Comparison of ENCODE assay signal across 20 cellular contexts in genomic region chr3:119602676-119603075, GRCh38. TPM values are rescaled to one million over a fixed set of nuclear protein-coding genes. Genes with fewer than 3 reads are reported as not detected.
DNase-seq lines count a peak whose midpoint lies in the region; FAIRE-seq and TF ChIP-seq lines count a peak whose summit lies in the region.
"Had no signal": no experiment of that assay in that cellular context is flagged by ENCODE, and none has a peak within 500 bp of the region (broad histone marks: within the 10 kb centered on the region; RNA-seq: fewer than 3 reads in every experiment).

No MANE protein-coding gene starts in this region.

- no peak for TF ChIP-seq CTCF in endothelial cell (IDR thresholded peaks at IDR 0.05; ENCODE audit: unreplicated experiment)
- no peak for TF ChIP-seq CTCF in parathyroid adenoma (IDR thresholded peaks at IDR 0.05)
- no peak for TF ChIP-seq CTCF in smooth muscle cell (IDR thresholded peaks at IDR 0.05; ENCODE audit: borderline replicate concordance, insufficient read depth, poor library complexity, severe bottlenecking)
- no peak for TF ChIP-seq CTCF in testis (IDR thresholded peaks at IDR 0.05)

- H3K9me3 ChIP-seq in HAP-1 (no peaks in the 10 kb centered on the region), parathyroid adenoma (ENCODE audit: control insufficient read depth, low read length) (no peaks in the 10 kb centered on the region), smooth muscle cell (replicated peaks; ENCODE audit: low read depth) (no peaks in the 10 kb centered on the region), testis (no peaks in the 10 kb centered on the region)
- H3K9me3 ChIP-seq: SK-N-SH had no signal

- H3K79me2 ChIP-seq in parathyroid adenoma (no peaks in the 10 kb centered on the region), smooth muscle cell (ENCODE audit: low read depth) (no peaks in the 10 kb centered on the region)

- intact Hi-C loops in testis (cut with DNase I; ENCODE audit: low total_unique reads), result no loop called here

- peaks cover 3% of the 10 kb centered on the region for H3F3A ChIP-seq in smooth muscle cell (ENCODE audit: low read depth)

- H3K9ac ChIP-seq in parathyroid adenoma (no peak overlapping the region), smooth muscle cell (ENCODE audit: low read depth) (no peak overlapping the region)
- H3K9ac ChIP-seq: SK-N-SH had no signal

- no peaks in the 10 kb centered on the region for H4K20me1 ChIP-seq in smooth muscle cell (ENCODE audit: low read depth)

- H2AFZ ChIP-seq in parathyroid adenoma (peak overlapping the region; percentile 75), smooth muscle cell (ENCODE audit: low read depth) (no peak overlapping the region)

- H3K4me1 ChIP-seq in HAP-1, result peaks cover 28% of the 10 kb centered on the region
- H3K4me1 ChIP-seq in parathyroid adenoma, result peaks cover 27% of the 10 kb centered on the region
- peaks cover 3% of the 10 kb centered on the region for H3K4me1 ChIP-seq in smooth muscle cell (ENCODE audit: low read depth)
- H3K4me1 ChIP-seq in testis, result no peaks in the 10 kb centered on the region

- H3K36me3 Mint-ChIP-seq in endothelial cell (ENCODE audit: low read depth, unreplicated experiment), result no peaks in the 10 kb centered on the region

- WGBS in smooth muscle cell (ENCODE audit: low lambda C conversion rate), result 59% methylated on average over 1 of the region's 1 CpG
- 56 to 85% methylated on average over 1 of the region's 1 CpG for WGBS in testis, 2 donors

- H3K4me3 ChIP-seq in HAP-1 (no peak overlapping the region), parathyroid adenoma (ENCODE audit: low read depth, low read length) (no peak overlapping the region), smooth muscle cell (no peak overlapping the region), testis (no peak overlapping the region)
- H3K4me3 ChIP-seq: K562 had no signal

- peak; percentile 88 for FAIRE-seq in GM12892 (lab: Jason Lieb, UNC)
- FAIRE-seq: D721Med, K562 had no signal

- DNase-seq in GM12892 (ENCODE audit: insufficient read length) (no peak), HAP-1 (ENCODE audit: low spot score in 2 of 2) (peak; percentile 41 to 79), endothelial cell (ENCODE audit: low spot score) (no peak), smooth muscle cell (lab: John Stamatoyannopoulos, UW; ENCODE audit: unreplicated experiment) (no peak), NCI-H526 treated with DMSO at 0.1 percent for 48 hours (lab: John Stamatoyannopoulos, UW) (no peak), cerebellar cortex (ENCODE audit: low spot score) (no peak), testis (no peak)
- DNase-seq: ACHN, C1 segment of cervical spinal cord, NCI-H1694 treated with DMSO at 0.1 percent for 48 hours, NCI-H2107, NCI-H524, PC-3, RPMI8226, SHP77 treated with DMSO at 0.1 percent for 48 hours, SK-N-SH had no signal

- H3K27me3 ChIP-seq in HAP-1 (ENCODE audit: low read depth), result no peaks in the 10 kb centered on the region
- no peaks in the 10 kb centered on the region for H3K27me3 ChIP-seq in parathyroid adenoma (ENCODE audit: control insufficient read depth, insufficient read depth, low read length)
- no peaks in the 10 kb centered on the region for H3K27me3 ChIP-seq in smooth muscle cell (ENCODE audit: low read depth)
- H3K27me3 ChIP-seq in testis, result no peaks in the 10 kb centered on the region

- in situ Hi-C loops in HAP-1 (cut with MboI; ENCODE audit: low sequenced_read_pairs), result no loop called here

- H3K4me2 ChIP-seq in parathyroid adenoma (ENCODE audit: low read length) (no peak overlapping the region), smooth muscle cell (no peak overlapping the region)
- H3K4me2 ChIP-seq: SK-N-SH had no signal

- H3K27ac ChIP-seq in parathyroid adenoma, result peak overlapping the region; percentile 17
- no peak overlapping the region for H3K27ac ChIP-seq in smooth muscle cell (ENCODE audit: low read depth)
- peak overlapping the region in 1 of 2 donors; percentile 41 for H3K27ac ChIP-seq in testis

- peaks cover 47% of the 10 kb centered on the region for H3K4me1 Mint-ChIP-seq in endothelial cell (ENCODE audit: unreplicated experiment)

- peak overlapping the region; percentile 1 for H3K27ac Mint-ChIP-seq in endothelial cell (ENCODE audit: unreplicated experiment)

- H3K36me3 ChIP-seq in HAP-1 (replicated peaks), result no peaks in the 10 kb centered on the region
- no peaks in the 10 kb centered on the region for H3K36me3 ChIP-seq in parathyroid adenoma (ENCODE audit: control insufficient read depth, insufficient read depth, low read length)
- no peaks in the 10 kb centered on the region for H3K36me3 ChIP-seq in smooth muscle cell (ENCODE audit: low read depth)
- H3K36me3 ChIP-seq in testis (ENCODE audit: low read depth, missing control alignments), result no peaks in the 10 kb centered on the region

- H3K4me3 Mint-ChIP-seq in endothelial cell (ENCODE audit: unreplicated experiment), result no peak overlapping the region

- H3K9me3 Mint-ChIP-seq in endothelial cell (ENCODE audit: unreplicated experiment), result no peaks in the 10 kb centered on the region

- TF ChIP-seq POLR2A in GM12892 (IDR thresholded peaks at IDR 0.05; ENCODE audit: low read depth, low read length) (no peak), testis (IDR thresholded peaks at IDR 0.05) (no peak)

- H3K27me3 Mint-ChIP-seq in endothelial cell (ENCODE audit: unreplicated experiment), result peaks cover 6% of the 10 kb centered on the region

RNA-seq across cellular contexts. Expression of gene PLA1A, which starts 5.0 kb away (rescaled TPM):
- 11.6 TPM for polyA plus RNA-seq in GM12892 (2012; ENCODE audit: missing spikeins)
- 0.80 TPM for total RNA-seq in endothelial cell (ENCODE audit: unreplicated experiment)
- total RNA-seq in smooth muscle cell, result not detected in 2 replicates
- not detected in 2 replicates for polyA plus RNA-seq in smooth muscle cell
- total RNA-seq in testis, result 1 to 10 TPM in 1 of 2 donors, under 1 TPM in 1; 0.87 to 2.7 TPM
- 8.7 TPM for polyA plus RNA-seq in testis (ENCODE audit: insufficient read depth, low read depth, low replicate concordance)
- total RNA-seq: K562 had no signal
- polyA plus RNA-seq: K562, SK-N-SH had no signal

RNA-seq across cellular contexts. Expression of gene ADPRH, which starts 23.4 kb away (rescaled TPM):
- 19.0 TPM for polyA plus RNA-seq in GM12892 (2012; ENCODE audit: missing spikeins)
- total RNA-seq in endothelial cell (ENCODE audit: unreplicated experiment) (5.1 TPM), smooth muscle cell (1.3 and 3.3 TPM in 2 replicates), testis (1 to 10 TPM; 7.9 to 8.6 TPM)
- polyA plus RNA-seq in smooth muscle cell (2.2 and 2.9 TPM in 2 replicates), testis (ENCODE audit: insufficient read depth, low read depth, low replicate concordance) (8.0 TPM)
- total RNA-seq: H4 had no signal
- polyA plus RNA-seq: SK-N-SH had no signal

RNA-seq across cellular contexts. Expression of gene CD80, which starts 43.3 kb away (rescaled TPM):
- 59.9 TPM for polyA plus RNA-seq in GM12892 (2012; ENCODE audit: missing spikeins)
- total RNA-seq in endothelial cell (ENCODE audit: unreplicated experiment), result not detected
- 0.04 TPM in 1 of 2 replicates, not detected in the other for total RNA-seq in smooth muscle cell
- not detected in 2 replicates for polyA plus RNA-seq in smooth muscle cell
- 1 to 10 TPM in 1 of 2 donors, under 1 TPM in 1; 0.74 to 2.0 TPM for total RNA-seq in testis
- polyA plus RNA-seq in testis (ENCODE audit: insufficient read depth, low read depth, low replicate concordance), result 0.42 TPM
- total RNA-seq: H4, PC-3 had no signal
- polyA plus RNA-seq: SK-N-SH had no signal

RNA-seq across cellular contexts. Expression of gene POPDC2, which starts 57.7 kb away (rescaled TPM):
- 3.5 TPM for polyA plus RNA-seq in GM12892 (2012; ENCODE audit: missing spikeins)
- 2.0 TPM for total RNA-seq in endothelial cell (ENCODE audit: unreplicated experiment)
- 1.2 and 2.1 TPM in 2 replicates for total RNA-seq in smooth muscle cell
- polyA plus RNA-seq in smooth muscle cell, result 0.94 and 1.5 TPM in 2 replicates
- 1 to 10 TPM; 4.1 to 5.7 TPM for total RNA-seq in testis
- 8.0 TPM for polyA plus RNA-seq in testis (ENCODE audit: insufficient read depth, low read depth, low replicate concordance)
- total RNA-seq: K562 had no signal

Comparison
In these comparisons a context has a peak if more than half of its experiments do, and no peak if none do; other contexts are left out.
1. DNase-seq: peak in HAP-1 (2 of 2); none in GM12892 (single experiment), endothelial cell (single experiment), smooth muscle cell (single experiment), NCI-H526 treated with DMSO at 0.1 percent for 48 hours (single experiment), cerebellar cortex (single experiment) and testis (single experiment).